Comparison of ENCODE assay signal across 8 cellular contexts in the genomic region with DNA sequence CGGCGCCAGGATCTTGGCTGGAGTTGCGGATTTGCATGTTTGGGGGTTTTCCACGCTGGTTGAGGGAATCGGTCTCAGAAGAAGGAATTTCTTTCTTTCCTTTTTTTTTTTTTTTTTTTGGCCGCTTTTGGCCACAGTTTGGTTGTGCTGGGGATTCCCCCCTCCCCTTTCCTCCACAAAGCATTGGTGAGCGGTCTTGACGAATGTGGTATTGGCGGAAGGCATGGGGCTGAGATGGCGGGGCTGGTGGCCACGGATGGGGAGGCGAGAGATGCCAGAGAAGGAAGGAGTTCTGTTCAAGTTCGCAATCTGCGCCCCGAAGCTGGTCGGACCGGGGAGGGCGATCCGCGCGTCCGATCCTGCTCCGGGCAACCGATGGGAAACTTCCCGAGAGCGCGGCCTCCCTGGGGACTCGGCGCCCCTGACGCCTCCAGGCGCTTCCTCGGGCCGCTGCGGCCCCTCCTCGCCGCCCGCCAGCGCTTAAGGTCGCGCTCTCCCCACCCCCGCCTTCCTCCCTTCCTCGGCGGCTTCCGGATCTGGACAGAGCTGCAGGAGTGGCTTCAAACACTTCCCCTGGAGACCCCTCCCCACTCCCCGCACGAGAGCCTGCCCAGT. TPM values are rescaled to one million over a fixed set of nuclear protein-coding genes. Genes with fewer than 3 reads are reported as not detected.
DNase-seq lines count a peak whose midpoint lies in the region; ATAC-seq and TF ChIP-seq lines count a peak whose summit lies in the region.

No MANE protein-coding gene starts in this region.

- H3K27ac ChIP-seq in RWPE2 (ENCODE audit: poor library complexity, severe bottlenecking) (peak overlapping the region; percentile 54), esophagus (ENCODE audit: low read depth in 2 of 2, low read length in 1 of 2) (peak overlapping the region in 1 of 2 donors; percentile 38), neuronal stem cell (replicated peaks; ENCODE audit: low read length) (peak overlapping the region; percentile 86)

- no peak overlapping the region for H3K14ac ChIP-seq in neuronal stem cell (ENCODE audit: low read length)

- DNase-seq in activated CD4-positive, CD25-positive, alpha-beta regulatory T cell treated with anti-CD3 and anti-CD28 coated beads, Interleukin-2, amount 50 U/mL, for 72 hours: peak; percentile 50
- no peak for DNase-seq in RWPE2 (ENCODE audit: low spot score)
- peak; percentile 86 for DNase-seq in neuronal stem cell (ENCODE audit: low spot score)
- no peak for DNase-seq in DMS153 (lab: John Stamatoyannopoulos, UW)
- no peak for DNase-seq in AML-193 (lab: John Stamatoyannopoulos, UW)

- no peak for ATAC-seq in activated CD4-positive, CD25-positive, alpha-beta regulatory T cell treated with anti-CD3 and anti-CD28 coated beads, Interleukin-2, amount 50 U/mL, for 24 hours
- ATAC-seq in RWPE2 (ENCODE audit: low read depth): no peak
- no peak for ATAC-seq in GM21576 (IDR thresholded peaks at IDR 0.05; ENCODE audit: unreplicated experiment)

- 5 to 20% methylated on average over 33 to 46 of the region's 46 CpGs for WGBS in esophagus, 2 donors
- WGBS in neuronal stem cell (ENCODE audit: extremely low coverage in 2 of 2, insufficient read length in 2 of 2, insufficient replicate concordance in 1 of 2), 2 donors: no CpG with 5 or more reads among the region's 46 CpGs

- H3K4me3 ChIP-seq in RWPE2 (ENCODE audit: severe bottlenecking) (peak overlapping the region; percentile 21), esophagus (ENCODE audit: low read depth in 1 of 2, low read length in 2 of 2) (peak overlapping the region; percentile 43 to 49), neuronal stem cell (ENCODE audit: low read length in 2 of 2) (peak overlapping the region; percentile 80 to 84)

- H2AK5ac ChIP-seq in neuronal stem cell (ENCODE audit: low read depth, low read length): peak overlapping the region; percentile 76

- peak overlapping the region; percentile 7 for H3K4ac ChIP-seq in neuronal stem cell (ENCODE audit: low read length)

- H2BK120ac ChIP-seq in neuronal stem cell (ENCODE audit: low read depth, low read length): peak overlapping the region; percentile 55

- H3K4me1 ChIP-seq in RWPE2 (ENCODE audit: insufficient read depth, poor library complexity, severe bottlenecking) (peaks cover 47% of the 10 kb centered on the region), esophagus (ENCODE audit: control insufficient read depth in 2 of 2, insufficient read depth in 2 of 2, low read length in 1 of 2) (peaks cover 14 to 52% of the 10 kb centered on the region in 2 donors), neuronal stem cell (ENCODE audit: control insufficient read depth in 2 of 2, insufficient read depth in 1 of 2, low read depth in 1 of 2, low read length in 2 of 2) (peaks cover 22 to 35% of the 10 kb centered on the region in 2 donors)

- peak overlapping the region; percentile 70 for H2AFZ ChIP-seq in neuronal stem cell (ENCODE audit: low read length)

- peak overlapping the region; percentile 98 for H3K9ac ChIP-seq in neuronal stem cell (ENCODE audit: low read depth, low read length, poor library complexity)

- H3K9me3 ChIP-seq in RWPE2 (ENCODE audit: severe bottlenecking) (no peaks in the 10 kb centered on the region), esophagus (ENCODE audit: control insufficient read depth in 2 of 2, insufficient read depth in 1 of 2, low read depth in 1 of 2, low read length in 1 of 2) (no peaks in the 10 kb centered on the region), neuronal stem cell (replicated peaks in 1 of 2; ENCODE audit: control insufficient read depth in 2 of 2, insufficient read depth in 1 of 2, low read depth in 1 of 2, low read length in 2 of 2) (no peaks in the 10 kb centered on the region)

- H4K8ac ChIP-seq in neuronal stem cell (ENCODE audit: low read depth, low read length): no peak overlapping the region

- H2BK5ac ChIP-seq in neuronal stem cell (ENCODE audit: low read length): peak overlapping the region; percentile 87

- TF ChIP-seq CTCF in RWPE2 (IDR thresholded peaks at IDR 0.05; ENCODE audit: poor library complexity, severe bottlenecking): no peak

- H3K23ac ChIP-seq in neuronal stem cell (ENCODE audit: low read depth, low read length, poor library complexity): peak overlapping the region; percentile 67

- peaks cover 26% of the 10 kb centered on the region for H3K79me1 ChIP-seq in neuronal stem cell (ENCODE audit: low read depth, low read length)

- H3K27me3 ChIP-seq in RWPE2 (ENCODE audit: insufficient read depth, poor library complexity, severe bottlenecking) (no peaks in the 10 kb centered on the region), esophagus (ENCODE audit: control insufficient read depth in 1 of 2, insufficient read depth in 2 of 2, low read length in 2 of 2) (no peaks in the 10 kb centered on the region), neuronal stem cell (ENCODE audit: control insufficient read depth in 3 of 3, insufficient read depth in 3 of 3, low read depth in 1 of 3, low read length in 3 of 3) (peaks cover 0 to 21% (median 0%) of the 10 kb centered on the region in 3 experiments)

- H2BK15ac ChIP-seq in neuronal stem cell (ENCODE audit: low read length): peak overlapping the region; percentile 30

- peak overlapping the region; percentile 34 for H2BK12ac ChIP-seq in neuronal stem cell (ENCODE audit: low read length)

- H3K18ac ChIP-seq in neuronal stem cell (ENCODE audit: low read length): peak overlapping the region; percentile 97

- no peak overlapping the region for H4K91ac ChIP-seq in neuronal stem cell (ENCODE audit: low read depth, low read length, poor library complexity)

- peak overlapping the region; percentile 94 for H3K4me2 ChIP-seq in neuronal stem cell (ENCODE audit: insufficient read depth, low read length, poor library complexity, severe bottlenecking)

- H3K36me3 ChIP-seq in RWPE2 (ENCODE audit: low read depth) (peaks cover 20% of the 10 kb centered on the region), esophagus (ENCODE audit: control insufficient read depth in 2 of 2, insufficient read depth in 2 of 2, low read length in 1 of 2) (no peaks in the 10 kb centered on the region), neuronal stem cell (replicated peaks in 1 of 2; ENCODE audit: control insufficient read depth in 2 of 2, insufficient read depth in 2 of 2, low read length in 2 of 2) (peaks cover 8 to 36% of the 10 kb centered on the region in 2 donors)

RNA-seq across cellular contexts. Expression of a gene that starts 43.2 kb away (rescaled TPM):
- 10 to 100 TPM; 10.7 to 14.4 TPM for polyA plus RNA-seq in esophagus
- 15.1 TPM for polyA plus RNA-seq in neuronal stem cell (2013, experiment 1 of 2)
- polyA plus RNA-seq in neuronal stem cell (2013, experiment 2 of 2): 16.0 TPM

Comparison
In these comparisons a context has a peak if more than half of its experiments do, and no peak if none do; other contexts are left out.
1. DNase-seq: peak in activated CD4-positive, CD25-positive, alpha-beta regulatory T cell treated with anti-CD3 and anti-CD28 coated beads, Interleukin-2, amount 50 U/mL, for 72 hours (single experiment) and neuronal stem cell (single experiment); none in RWPE2 (single experiment), DMS153 (single experiment) and AML-193 (0 of 2).
2. H3K4me3 ChIP-seq: peak in every context shown above with its lines; median percentile 82 in neuronal stem cell; 46 in esophagus; 21 in RWPE2.